Comparison of ENCODE assay signal across 16 cellular contexts in the genomic region with DNA sequence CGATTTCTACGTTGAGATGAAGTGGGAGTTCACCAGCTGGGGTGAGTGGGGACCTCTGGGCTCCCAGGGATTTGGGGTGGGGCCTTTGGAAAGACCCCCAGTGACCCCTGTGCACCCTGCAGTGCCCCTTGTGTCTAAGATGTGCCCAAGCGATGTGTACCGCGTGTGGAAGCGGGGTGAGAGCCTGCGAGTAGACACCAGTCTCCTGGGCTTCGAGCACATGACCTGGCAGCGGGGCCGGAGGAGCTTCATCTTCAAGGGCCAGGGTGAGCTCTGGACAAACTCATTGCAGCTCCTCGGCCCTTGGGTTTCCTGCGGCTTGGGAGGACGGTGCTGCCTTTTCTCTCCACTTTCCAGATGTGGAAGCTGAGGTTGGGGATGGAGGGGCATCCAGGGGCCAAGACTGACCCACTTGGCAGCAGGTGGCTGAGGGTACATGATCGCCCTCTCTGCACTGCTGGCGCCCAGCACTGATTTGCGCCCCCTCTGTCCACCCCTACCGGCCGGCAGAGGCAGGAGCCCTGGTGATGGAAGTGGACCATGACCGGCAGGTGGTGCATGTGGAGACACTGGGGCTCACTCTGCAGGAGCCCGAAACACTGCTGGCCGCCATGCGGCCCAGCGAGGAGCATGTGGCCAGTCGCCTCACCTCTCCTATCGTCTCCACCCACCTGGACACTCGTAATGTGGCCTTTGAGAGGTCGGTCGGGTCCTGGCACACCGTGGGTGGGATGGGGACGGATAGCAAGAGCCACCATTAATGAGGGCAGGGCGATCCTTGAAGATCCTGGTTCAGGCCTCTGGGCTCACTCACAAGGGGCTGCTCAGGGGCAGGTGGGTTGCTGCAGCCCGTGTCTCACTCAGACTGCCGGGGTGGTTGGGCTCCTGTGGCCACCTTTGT. TPM values are rescaled to one million over a fixed set of nuclear protein-coding genes. Genes with fewer than 3 reads are reported as not detected.
DNase-seq lines count a peak whose midpoint lies in the region; FAIRE-seq and TF ChIP-seq lines count a peak whose summit lies in the region.
"Had no signal": no experiment of that assay in that cellular context is flagged by ENCODE, and none has a peak within 500 bp of the region (broad histone marks: within the 10 kb centered on the region; RNA-seq: fewer than 3 reads in every experiment).

No MANE protein-coding gene starts in this region.

- H4K8ac ChIP-seq in H9 (replicated peaks; ENCODE audit: insufficient read length, low read depth, low read length), result no peak overlapping the region

- H3K36me3 ChIP-seq in kidney (ENCODE audit: control insufficient read depth in 1 of 2, insufficient read depth in 2 of 2, low read length in 2 of 2) (peaks cover 0 to 2% of the 10 kb centered on the region in 2 donors), spleen (peaks cover 0 to 77% (median 45%) of the 10 kb centered on the region in 6 donors)

- H3K4me3 ChIP-seq in kidney (ENCODE audit: low read length in 2 of 2) (no peak overlapping the region), spleen (peak overlapping the region in 1 of 8 donors; percentile 2)
- H3K4me3 ChIP-seq: cardiac muscle cell had no signal

- H4K5ac ChIP-seq in H9 (ENCODE audit: insufficient read length, low read depth, low read length), result no peak overlapping the region

- no peak overlapping the region for H2BK15ac ChIP-seq in H9 (ENCODE audit: low read depth, low read length)

- TF ChIP-seq POLR2A in spleen (IDR thresholded peaks at IDR 0.05), result no peak

- H3K27me3 ChIP-seq in spleen (replicated peaks in 1 of 7) (no peaks in the 10 kb centered on the region), H9 (ENCODE audit: insufficient read depth, low read length) (no peaks in the 10 kb centered on the region)
- H3K27me3 ChIP-seq: cardiac muscle cell had no signal

- peak overlapping the region; percentile 40 for H3K4me3 Mint-ChIP-seq in T-helper 2 cell treated with Interferon-gamma antibody and Interleukin-4, amounts not matched to agents 5 μg/mL and 100 μg/mL, for 36 hours
- peak overlapping the region; percentile 30 for H3K4me3 Mint-ChIP-seq in activated CD4-positive, alpha-beta memory T cell treated with anti-CD3 and anti-CD28 coated beads, Interleukin-2, amount 10 ng/mL, durations not matched to agents 7 days and 5 days
- H3K4me3 Mint-ChIP-seq in H9, result no peak overlapping the region

- no peak for TF ChIP-seq CTCF in kidney (IDR thresholded peaks at IDR 0.05; ENCODE audit: borderline replicate concordance, extremely low read depth, insufficient read depth)
- no peak for TF ChIP-seq CTCF in spleen (IDR thresholded peaks at IDR 0.05 in 8 of 11, conservative IDR thresholded peaks at IDR 0.05 in 3 of 11)
- no peak for TF ChIP-seq CTCF in H9 (conservative IDR thresholded peaks at IDR 0.05)

- H3T11ph ChIP-seq in H9 (ENCODE audit: low read length), result no peak overlapping the region

- no peaks in the 10 kb centered on the region for H3K79me2 ChIP-seq in H9 (ENCODE audit: insufficient read depth, low read length)

- H3K27ac ChIP-seq in kidney (ENCODE audit: low read depth in 2 of 2, low read length in 2 of 2) (no peak overlapping the region), spleen (peak overlapping the region in 4 of 8 donors; percentile 7 to 100 (median 62)), H9 (ENCODE audit: insufficient read length, low read depth, low read length) (no peak overlapping the region)
- H3K27ac ChIP-seq: 22Rv1, cardiac muscle cell had no signal

- H3K27me3 Mint-ChIP-seq in T-helper 2 cell treated with Interferon-gamma antibody and Interleukin-4, amounts not matched to agents 5 μg/mL and 100 μg/mL, for 36 hours (ENCODE audit: low read depth), result no peaks in the 10 kb centered on the region
- H3K27me3 Mint-ChIP-seq in activated CD4-positive, alpha-beta memory T cell treated with anti-CD3 and anti-CD28 coated beads, Interleukin-2, amount 10 ng/mL, durations not matched to agents 7 days and 5 days, result no peaks in the 10 kb centered on the region
- H3K27me3 Mint-ChIP-seq in H9 (ENCODE audit: low read depth), result peaks cover 2% of the 10 kb centered on the region; the same call in 1 of the 2 replicates

- no peak overlapping the region for H2BK5ac ChIP-seq in H9 (ENCODE audit: insufficient read length, low read length)

- no peak overlapping the region for H2BK120ac ChIP-seq in H9 (ENCODE audit: low read depth, low read length, poor library complexity, severe bottlenecking)

- intact Hi-C loops in kidney (cut with DNase I) (no loop called here), spleen (cut with DNase I; ENCODE audit: low total_unique reads) (no loop called here)

- POLR2A ChIA-PET in activated CD4-positive, alpha-beta memory T cell treated with anti-CD3 and anti-CD28 coated beads, Interleukin-2, amount 10 ng/mL, durations not matched to agents 7 days and 5 days (lab: Charles Lee), result interaction anchor here (1.4 to 12.9 kb wide), 5 partner anchors 10 to 37 kb away, joined by 3 to 494 read pairs (median 5); a partner anchor contains a TSS

- peaks cover 12 to 22% of the 10 kb centered on the region in 2 donors for H3K4me1 ChIP-seq in kidney (ENCODE audit: control insufficient read depth in 1 of 2, insufficient read depth in 1 of 2, low read depth in 1 of 2, low read length in 2 of 2)
- H3K4me1 ChIP-seq in spleen, result peaks cover 32 to 74% (median 65%) of the 10 kb centered on the region in 6 donors
- peaks cover 4% of the 10 kb centered on the region; the same call in 1 of the 2 replicates for H3K4me1 ChIP-seq in H9 (ENCODE audit: insufficient read depth, low read length)

- H2AK5ac ChIP-seq in H9 (ENCODE audit: insufficient read length, low read length), result no peak overlapping the region

- no peak overlapping the region for H4K91ac ChIP-seq in H9 (ENCODE audit: insufficient read length, low read depth, low read length)

- no peak overlapping the region for H3K14ac ChIP-seq in H9 (ENCODE audit: insufficient read depth, low read length)

- no peak overlapping the region for H3K18ac ChIP-seq in H9 (ENCODE audit: insufficient read length, low read depth, low read length)

- H3K4ac ChIP-seq in H9 (ENCODE audit: low read depth, low read length), result no peak overlapping the region

- H3K36me3 Mint-ChIP-seq in T-helper 2 cell treated with Interferon-gamma antibody and Interleukin-4, amounts not matched to agents 5 μg/mL and 100 μg/mL, for 36 hours (ENCODE audit: low read depth), result peaks cover 76% of the 10 kb centered on the region
- peaks cover 83% of the 10 kb centered on the region for H3K36me3 Mint-ChIP-seq in activated CD4-positive, alpha-beta memory T cell treated with anti-CD3 and anti-CD28 coated beads, Interleukin-2, amount 10 ng/mL, durations not matched to agents 7 days and 5 days (ENCODE audit: low read depth)
- peaks cover 28 to 50% (median 37%) of the 10 kb centered on the region in 3 experiments for H3K36me3 Mint-ChIP-seq in H9 (ENCODE audit: insufficient read depth in 1 of 3, low read depth in 3 of 3)

- CTCF ChIA-PET in activated CD4-positive, alpha-beta memory T cell treated with anti-CD3 and anti-CD28 coated beads, Interleukin-2, amount 10 ng/mL, durations not matched to agents 7 days and 5 days (lab: Charles Lee), result interaction anchor here (0.6 to 4.1 kb wide), 3 partner anchors 25 to 134 kb away, joined by 3 to 16 read pairs (median 4); no protein-coding TSS in a partner anchor

- DNase-seq in T-helper 2 cell treated with Interferon-gamma antibody and Interleukin-4, amounts not matched to agents 5 μg/mL and 100 μg/mL, for 36 hours (ENCODE audit: low spot score), result no peak
- no peak for DNase-seq in T-helper 2 cell
- no peak for DNase-seq in activated CD4-positive, alpha-beta memory T cell treated with anti-CD3 and anti-CD28 coated beads, Interleukin-2, amount 10 ng/mL, durations not matched to agents 7 days and 5 days
- peak; percentile 75 for DNase-seq in kidney
- peak; percentile 78 for DNase-seq in spleen
- DNase-seq in NCI-H1105 treated with DMSO at 0.1 percent for 48 hours (lab: John Stamatoyannopoulos, UW), result no peak
- DNase-seq in amniotic stem cell (lab: John Stamatoyannopoulos, UW), result no peak
- DNase-seq in H9, result no peak
- DNase-seq: activated CD4-positive, alpha-beta T cell treated with anti-CD3 and anti-CD28 coated beads for 1 hour; activated effector memory CD4-positive, alpha-beta T cell treated with anti-CD3 and anti-CD28 coated beads, Interleukin-2, amount 50 U/mL, for 16 hours; Calu3; kidney glomerular epithelial cell; NCI-H2227 treated with DMSO at 0.1 percent for 48 hours had no signal

- H3K4me2 ChIP-seq in H9 (ENCODE audit: insufficient read depth, insufficient read length, low read length), result no peak overlapping the region

- H3K9me3 Mint-ChIP-seq in T-helper 2 cell treated with Interferon-gamma antibody and Interleukin-4, amounts not matched to agents 5 μg/mL and 100 μg/mL, for 36 hours, result peaks cover 12% of the 10 kb centered on the region
- H3K9me3 Mint-ChIP-seq in activated CD4-positive, alpha-beta memory T cell treated with anti-CD3 and anti-CD28 coated beads, Interleukin-2, amount 10 ng/mL, durations not matched to agents 7 days and 5 days, result peaks cover 9% of the 10 kb centered on the region
- H3K9me3 Mint-ChIP-seq in H9, result peaks cover 13 to 19% of the 10 kb centered on the region in 2 experiments

- no peak overlapping the region for H2BK20ac ChIP-seq in H9 (ENCODE audit: low read depth, low read length, poor library complexity, severe bottlenecking)

- FAIRE-seq in kidney (lab: Jason Lieb, UNC), result no peak
- FAIRE-seq: endometrium had no signal

- H3K23me2 ChIP-seq in H9 (ENCODE audit: insufficient read length, low read depth, low read length, poor library complexity, severe bottlenecking), result peaks cover 6% of the 10 kb centered on the region

- H3K27ac Mint-ChIP-seq in T-helper 2 cell treated with Interferon-gamma antibody and Interleukin-4, amounts not matched to agents 5 μg/mL and 100 μg/mL, for 36 hours, result no peak overlapping the region
- H3K27ac Mint-ChIP-seq in activated CD4-positive, alpha-beta memory T cell treated with anti-CD3 and anti-CD28 coated beads, Interleukin-2, amount 10 ng/mL, durations not matched to agents 7 days and 5 days, result peak overlapping the region; percentile 47
- no peak overlapping the region for H3K27ac Mint-ChIP-seq in H9

- no peaks in the 10 kb centered on the region for H3K79me1 ChIP-seq in H9 (ENCODE audit: insufficient read depth, low read depth, low read length, poor library complexity, severe bottlenecking)

- H3K4me1 Mint-ChIP-seq in T-helper 2 cell treated with Interferon-gamma antibody and Interleukin-4, amounts not matched to agents 5 μg/mL and 100 μg/mL, for 36 hours (ENCODE audit: low read depth), result peaks cover 38% of the 10 kb centered on the region
- H3K4me1 Mint-ChIP-seq in activated CD4-positive, alpha-beta memory T cell treated with anti-CD3 and anti-CD28 coated beads, Interleukin-2, amount 10 ng/mL, durations not matched to agents 7 days and 5 days, result peaks cover 61% of the 10 kb centered on the region
- peaks cover 16 to 17% of the 10 kb centered on the region in 2 experiments for H3K4me1 Mint-ChIP-seq in H9

- no peak overlapping the region for H3K56ac ChIP-seq in H9 (ENCODE audit: insufficient read length, low read depth, low read length)

- WGBS in spleen, 5 donors, result 93 to 98% (median 94%) methylated on average over 22 to 33 of the region's 33 CpGs
- no CpG with 5 or more reads among the region's 33 CpGs for WGBS in H9 (ENCODE audit: extremely low coverage, insufficient read length, low lambda C conversion rate)

- H2AFZ ChIP-seq in H9 (ENCODE audit: low read length), result no peak overlapping the region

- no peak overlapping the region for H2BK12ac ChIP-seq in H9 (ENCODE audit: insufficient read length, low read depth, low read length)

- H3K9ac ChIP-seq in kidney (ENCODE audit: low read length in 2 of 2) (no peak overlapping the region), H9 (ENCODE audit: extremely low read depth, insufficient read length, low read length) (no peak overlapping the region)

- H3K23ac ChIP-seq in H9 (ENCODE audit: insufficient read length, low read depth, low read length), result no peak overlapping the region

- no peaks in the 10 kb centered on the region for H4K20me1 ChIP-seq in H9 (ENCODE audit: control insufficient read depth, insufficient read depth, insufficient read length)

- H3K9me3 ChIP-seq in kidney (ENCODE audit: control insufficient read depth in 1 of 2, low read length in 2 of 2), result no peaks in the 10 kb centered on the region
- peaks cover 5 to 20% (median 17%) of the 10 kb centered on the region in 8 donors for H3K9me3 ChIP-seq in spleen
- no peaks in the 10 kb centered on the region for H3K9me3 ChIP-seq in H9 (ENCODE audit: control insufficient read depth, low read depth, low read length)

RNA-seq across cellular contexts. Expression of a gene that starts 2.6 kb away (rescaled TPM):
- 100 to 1,000 TPM; 157 to 163 TPM for total RNA-seq in activated CD4-positive, alpha-beta memory T cell treated with anti-CD3 and anti-CD28 coated beads, Interleukin-2, amount 10 ng/mL, durations not matched to agents 7 days and 5 days
- total RNA-seq in kidney, result 68.3 TPM
- polyA plus RNA-seq in kidney (ENCODE audit: insufficient read depth, low read depth, low replicate concordance), result 21.9 TPM
- total RNA-seq in spleen, result 100 to 1,000 TPM in 5 of 7 donors, 10 to 100 TPM in 2; 67.3 to 151 (median 124) TPM
- 100 to 1,000 TPM in 2 of 3 donors, 10 to 100 TPM in 1; 65.2 to 138 (median 129) TPM for polyA plus RNA-seq in spleen
- 40.9 and 42.1 TPM in 2 replicates for total RNA-seq in H9 (2021)

RNA-seq across cellular contexts. Expression of a gene that starts 11.6 kb away (rescaled TPM):
- total RNA-seq in activated CD4-positive, alpha-beta memory T cell treated with anti-CD3 and anti-CD28 coated beads, Interleukin-2, amount 10 ng/mL, durations not matched to agents 7 days and 5 days, result 10 to 100 TPM; 15.4 to 19.0 TPM
- total RNA-seq in kidney, result 68.9 TPM
- 25.0 TPM for polyA plus RNA-seq in kidney (ENCODE audit: insufficient read depth, low read depth, low replicate concordance)
- total RNA-seq in spleen, result 10 to 100 TPM; 14.6 to 31.8 (median 22.9) TPM
- polyA plus RNA-seq in spleen, result 10 to 100 TPM in 1 of 3 donors, 1 to 10 TPM in 2; 4.3 to 11.1 (median 5.9) TPM
- total RNA-seq in H9 (2021), result 42.2 and 44.2 TPM in 2 replicates

RNA-seq across cellular contexts. Expression of a gene that starts 25.5 kb away (rescaled TPM):
- 100 to 1,000 TPM; 333 to 338 TPM for total RNA-seq in activated CD4-positive, alpha-beta memory T cell treated with anti-CD3 and anti-CD28 coated beads, Interleukin-2, amount 10 ng/mL, durations not matched to agents 7 days and 5 days
- total RNA-seq in kidney, result 80.8 TPM
- 28.2 TPM for polyA plus RNA-seq in kidney (ENCODE audit: insufficient read depth, low read depth, low replicate concordance)
- total RNA-seq in spleen, result 100 to 1,000 TPM; 168 to 301 (median 263) TPM
- polyA plus RNA-seq in spleen, result 100 to 1,000 TPM; 119 to 270 (median 192) TPM
- total RNA-seq in H9 (2021), result 55.5 and 56.3 TPM in 2 replicates

Comparison
In these comparisons a context has a peak if more than half of its experiments do, and no peak if none do; other contexts are left out.
1. DNase-seq: peak in kidney (single experiment) and spleen (single experiment); none in T-helper 2 cell treated with Interferon-gamma antibody and Interleukin-4, amounts not matched to agents 5 μg/mL and 100 μg/mL, for 36 hours (single experiment), T-helper 2 cell (0 of 5), activated CD4-positive, alpha-beta memory T cell treated with anti-CD3 and anti-CD28 coated beads, Interleukin-2, amount 10 ng/mL, durations not matched to agents 7 days and 5 days (single experiment), NCI-H1105 treated with DMSO at 0.1 percent for 48 hours (single experiment), amniotic stem cell (single experiment) and H9 (single experiment).
2. H3K4me3 Mint-ChIP-seq: peak in T-helper 2 cell treated with Interferon-gamma antibody and Interleukin-4, amounts not matched to agents 5 μg/mL and 100 μg/mL, for 36 hours (single experiment) and activated CD4-positive, alpha-beta memory T cell treated with anti-CD3 and anti-CD28 coated beads, Interleukin-2, amount 10 ng/mL, durations not matched to agents 7 days and 5 days (single experiment); none in H9 (0 of 2).